In genomic region chr9:3329361-3329760, GRCh38 we compare ENCODE assay signal across 16 cellular contexts.
"Had no signal": no experiment of that assay in that cellular context is flagged by ENCODE, and none has a peak within 500 bp of the region (broad histone marks: within the 10 kb centered on the region; RNA-seq: fewer than 3 reads in every experiment).

No MANE protein-coding gene starts in this region.

- H3K9ac ChIP-seq: parathyroid adenoma had no signal

- H3K27me3 ChIP-seq: adrenal gland, colonic mucosa had no signal

- ATAC-seq: activated CD8-positive, alpha-beta T cell treated with anti-CD3 and anti-CD28 coated beads, Interleukin-2, amount 10 ng/mL, durations not matched to agents 7 days and 5 days; left cardiac atrium; lower lobe of right lung; naive thymus-derived CD4-positive, alpha-beta T cell had no signal

- H3K4me1 ChIP-seq: adrenal gland, colonic mucosa, parathyroid adenoma had no signal

- H3K9me3 ChIP-seq: adrenal gland, colonic mucosa, lower lobe of right lung had no signal

- DNase-seq: activated CD4-positive, alpha-beta T cell treated with anti-CD3 and anti-CD28 coated beads for 48 hours; activated CD8-positive, alpha-beta memory T cell treated with anti-CD3 and anti-CD28 coated beads, Interleukin-2, amount 50 U/mL, for 48 hours; activated CD8-positive, alpha-beta T cell treated with anti-CD3 and anti-CD28 coated beads, Interleukin-2, amount 10 ng/mL, durations not matched to agents 7 days and 5 days; activated naive CD4-positive, alpha-beta T cell treated with Interleukin-2 at 50 U/mL for 16 hours; adrenal gland; colonic mucosa; effector CD4-positive, alpha-beta T cell; immature natural killer cell; left cardiac atrium; lower lobe of right lung; midbrain; naive thymus-derived CD4-positive, alpha-beta T cell; stimulated activated CD4-positive, alpha-beta T cell treated with anti-CD3 and anti-CD28 coated beads, Interleukin-15, amount 100 ng/mL, for 24 hours; stimulated activated CD4-positive, alpha-beta T cell treated with anti-CD3 and anti-CD28 coated beads, Interleukin-4, amount 100 ng/mL, for 4 hours; T-helper 1 cell had no signal

- H3K36me3 ChIP-seq: adrenal gland, colonic mucosa, lower lobe of right lung had no signal

- H3K4me3 ChIP-seq: adrenal gland, colonic mucosa, lower lobe of right lung had no signal
